Comparison of ENCODE assay signal across 1 cellular context in genomic region chr12:97283297-97283696, GRCh38.
TF ChIP-seq lines count a peak whose summit lies in the region.

No MANE protein-coding gene starts in this region.

TF ChIP-seq in H1, 55 proteins besides CTCF, POLR2A, EP300 and RAD21 (continued from another document):
- TF ChIP-seq YY1 (IDR thresholded peaks at IDR 0.05; ENCODE audit: low read depth, low read length): no peak
- no peak for TF ChIP-seq CHD2 (IDR thresholded peaks at IDR 0.05; ENCODE audit: low read length)
- no peak for TF ChIP-seq KDM4A (IDR thresholded peaks at IDR 0.05; ENCODE audit: low read depth, low read length, severe bottlenecking)
- TF ChIP-seq TBP (IDR thresholded peaks at IDR 0.05; ENCODE audit: low read depth, low read length): no peak
- no peak for TF ChIP-seq JUND (IDR thresholded peaks at IDR 0.05; ENCODE audit: low read length)
- no peak for TF ChIP-seq GABPA (IDR thresholded peaks at IDR 0.05; ENCODE audit: borderline replicate concordance, insufficient read depth, low read length)
- no peak for TF ChIP-seq BRCA1 (IDR thresholded peaks at IDR 0.05; ENCODE audit: low read depth, low read length)
